In genomic region chr5:149982505-149982904, GRCh38 we compare ENCODE assay signal across 2 cellular contexts.
A peak's percentile ranks its signal among the peaks of the same experiment; 100 is the strongest.
TF ChIP-seq lines count a peak whose summit lies in the region.

No MANE protein-coding gene starts in this region.

TF ChIP-seq in HepG2, 621 proteins besides CTCF, POLR2A, EP300 and RAD21:
- TF ChIP-seq DMTF1 (CRISPR knock-in tag; IDR thresholded peaks at IDR 0.05) (no peak), EED (CRISPR knock-in tag; IDR thresholded peaks at IDR 0.05) (no peak), RARA (CRISPR knock-in tag; IDR thresholded peaks at IDR 0.05) (no peak), ZNF260 (CRISPR knock-in tag; IDR thresholded peaks at IDR 0.05; ENCODE audit: borderline replicate concordance, low read depth) (no peak), SKI (IDR thresholded peaks at IDR 0.05; ENCODE audit: partially characterized antibody) (no peak), ZNF781 (CRISPR knock-in tag; IDR thresholded peaks at IDR 0.05; ENCODE audit: borderline replicate concordance, not compliant biosample characterization) (no peak), ZNF850 (CRISPR knock-in tag; conservative IDR thresholded peaks at IDR 0.05) (no peak), SMYD3 (CRISPR knock-in tag; IDR thresholded peaks at IDR 0.05) (no peak), NFYB (CRISPR knock-in tag; IDR thresholded peaks at IDR 0.05) (no peak), MAFK (conservative IDR thresholded peaks at IDR 0.05 in 1 of 2, IDR thresholded peaks at IDR 0.05 in 1 of 2; ENCODE audit: low read length in 2 of 2) (peak; percentile 78 to 79), ZMYM3 (CRISPR knock-in tag; IDR thresholded peaks at IDR 0.05) (no peak), FOSL2 (CRISPR knock-in tag; IDR thresholded peaks at IDR 0.05) (no peak), TBP (CRISPR knock-in tag; IDR thresholded peaks at IDR 0.05) (no peak), MAFF (IDR thresholded peaks at IDR 0.05; ENCODE audit: low read depth, low read length) (peak; percentile 82), ZNF333 (CRISPR knock-in tag; IDR thresholded peaks at IDR 0.05; ENCODE audit: borderline replicate concordance) (no peak), MLX (CRISPR knock-in tag; IDR thresholded peaks at IDR 0.05) (no peak)

TF ChIP-seq in IMR-90, 13 proteins besides CTCF, POLR2A, EP300 and RAD21:
- TF ChIP-seq MXI1 (IDR thresholded peaks at IDR 0.05; ENCODE audit: borderline replicate concordance, low read depth, low read length) (no peak), MAFK (IDR thresholded peaks at IDR 0.05; ENCODE audit: low read depth, low read length) (peak; percentile 65)
